ENCODE assay signal across 22 cellular contexts in the genomic region with DNA sequence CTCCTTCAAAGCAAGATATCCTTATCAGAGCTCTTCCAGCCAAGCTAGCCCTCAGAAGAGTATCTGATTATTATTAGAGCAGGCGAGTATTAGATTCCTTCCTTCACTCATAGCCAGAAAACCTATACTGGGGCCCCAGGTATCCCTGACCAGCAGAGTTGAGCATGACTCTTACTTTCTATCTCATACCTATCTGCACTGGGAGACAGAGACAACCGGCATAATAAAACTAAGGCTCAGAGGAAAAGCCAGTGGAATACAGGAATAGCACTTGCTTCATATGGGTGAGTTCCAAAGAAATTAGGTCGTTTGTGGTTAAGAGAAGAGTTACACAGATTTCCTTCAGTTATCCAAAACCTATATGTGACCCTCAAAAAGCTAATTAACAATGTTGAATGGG. TPM values are rescaled to one million over a fixed set of nuclear protein-coding genes. Genes with fewer than 3 reads are reported as not detected.
DNase-seq lines count a peak whose midpoint lies in the region; ATAC-seq, FAIRE-seq and TF ChIP-seq lines count a peak whose summit lies in the region.
"Had no signal": no experiment of that assay in that cellular context is flagged by ENCODE, and none has a peak within 500 bp of the region (broad histone marks: within the 10 kb centered on the region; RNA-seq: fewer than 3 reads in every experiment).

No MANE protein-coding gene starts in this region.

- no peak for TF ChIP-seq EP300 in tibial nerve (IDR thresholded peaks at IDR 0.05)

- no peak for FAIRE-seq in astrocyte (lab: Jason Lieb, UNC)
- FAIRE-seq: A549, D721Med, G401.6, GM12891, GM19239 had no signal

- POLR2A ChIA-PET in IMR-90 (lab: Charles Lee; ENCODE audit: unreplicated experiment): no interaction called here
- POLR2A ChIA-PET in CD8-positive, alpha-beta T cell (lab: Charles Lee): no interaction called here

- H3K4me2 ChIP-seq in IMR-90 (ENCODE audit: low read depth, low read length) (no peak overlapping the region), astrocyte (ENCODE audit: low read length) (no peak overlapping the region), mesenchymal stem cell (ENCODE audit: low read length, poor library complexity, severe bottlenecking) (no peak overlapping the region)
- H3K4me2 ChIP-seq: A549, BLaER1 had no signal

- H3K4me1 ChIP-seq in IMR-90 (ENCODE audit: control insufficient read depth, insufficient read depth, low read length) (peaks cover 9% of the 10 kb centered on the region), astrocyte (ENCODE audit: insufficient read depth, low read length) (no peaks in the 10 kb centered on the region), mesenchymal stem cell (ENCODE audit: control insufficient read depth, insufficient read depth, low read depth, low read length) (no peaks in the 10 kb centered on the region), tibial nerve (no peaks in the 10 kb centered on the region)
- no peaks in the 10 kb centered on the region for H3K4me1 ChIP-seq in CD8-positive, alpha-beta T cell (ENCODE audit: insufficient read depth, low read length)
- H3K4me1 ChIP-seq: A549, Caco-2 had no signal

- H2BK5ac ChIP-seq in IMR-90 (ENCODE audit: low read depth, low read length, poor library complexity, severe bottlenecking): no peak overlapping the region
- no peak overlapping the region for H2BK5ac ChIP-seq in mesenchymal stem cell (ENCODE audit: low read depth, low read length, poor library complexity, severe bottlenecking)

- in situ Hi-C loops in IMR-90 (cut with MboI; ENCODE audit: low sequenced_read_pairs): no loop called here

- H3K4me1 Mint-ChIP-seq in astrocyte (ENCODE audit: low read depth, unreplicated experiment): peaks cover 10% of the 10 kb centered on the region
- H3K4me1 Mint-ChIP-seq in CD8-positive, alpha-beta T cell (ENCODE audit: low read depth): no peaks in the 10 kb centered on the region
- H3K4me1 Mint-ChIP-seq: CD14-positive monocyte; CD4-positive, alpha-beta memory T cell; CD4-positive, CD25-positive, alpha-beta regulatory T cell had no signal

- H4K20me1 ChIP-seq in IMR-90 (ENCODE audit: insufficient read depth, low read length) (no peaks in the 10 kb centered on the region), astrocyte (ENCODE audit: insufficient read depth, low read length) (no peaks in the 10 kb centered on the region)
- H4K20me1 ChIP-seq: BLaER1 had no signal

- no peak overlapping the region for H3K4me3 Mint-ChIP-seq in astrocyte (ENCODE audit: unreplicated experiment)
- no peak overlapping the region for H3K4me3 Mint-ChIP-seq in CD8-positive, alpha-beta T cell
- H3K4me3 Mint-ChIP-seq: CD14-positive monocyte; CD4-positive, alpha-beta memory T cell; CD4-positive, CD25-positive, alpha-beta regulatory T cell had no signal

- H3K9me3 Mint-ChIP-seq in astrocyte (ENCODE audit: unreplicated experiment): no peaks in the 10 kb centered on the region
- H3K9me3 Mint-ChIP-seq in CD8-positive, alpha-beta T cell: no peaks in the 10 kb centered on the region
- H3K9me3 Mint-ChIP-seq: CD14-positive monocyte had no signal

- no peak for ATAC-seq in IMR-90 (ENCODE audit: low read depth)
- no peak for ATAC-seq in CD8-positive, alpha-beta T cell
- ATAC-seq: A549 had no signal

- H2AFZ ChIP-seq in IMR-90 (replicated peaks; ENCODE audit: low read length, poor library complexity): no peak overlapping the region
- no peak overlapping the region for H2AFZ ChIP-seq in astrocyte (ENCODE audit: low read depth, low read length)
- H2AFZ ChIP-seq in mesenchymal stem cell (ENCODE audit: low read depth, low read length): no peak overlapping the region

- H3K4ac ChIP-seq in IMR-90 (ENCODE audit: low read depth, low read length) (no peak overlapping the region), mesenchymal stem cell (ENCODE audit: low read depth in 1 of 2, low read length in 2 of 2) (no peak overlapping the region)

- H4K91ac ChIP-seq in IMR-90 (ENCODE audit: insufficient read depth, low read depth, low read length) (no peak overlapping the region), mesenchymal stem cell (ENCODE audit: low read length) (no peak overlapping the region)

- H3K79me2 ChIP-seq in astrocyte (ENCODE audit: insufficient read depth, low read length): no peaks in the 10 kb centered on the region

- H3K9me1 ChIP-seq in IMR-90 (ENCODE audit: insufficient read depth, low read length): no peaks in the 10 kb centered on the region

- no peak for TF ChIP-seq CTCF in IMR-90 (conservative IDR thresholded peaks at IDR 0.05; ENCODE audit: low read depth, low read length)
- TF ChIP-seq CTCF in astrocyte (IDR thresholded peaks at IDR 0.05; ENCODE audit: insufficient read depth, low read depth, low read length): no peak
- TF ChIP-seq CTCF in tibial nerve (IDR thresholded peaks at IDR 0.05): no peak
- no peak for TF ChIP-seq CTCF in CD8-positive, alpha-beta T cell (IDR thresholded peaks at IDR 0.05)

- H3K4me3 ChIP-seq in IMR-90 (ENCODE audit: insufficient read depth, low read depth, low read length): no peak overlapping the region
- H3K4me3 ChIP-seq in astrocyte (ENCODE audit: insufficient read depth, low read depth, low read length): no peak overlapping the region
- no peak overlapping the region for H3K4me3 ChIP-seq in mesenchymal stem cell (ENCODE audit: insufficient read depth in 1 of 2, low read depth in 1 of 2, low read length in 2 of 2)
- no peak overlapping the region for H3K4me3 ChIP-seq in tibial nerve
- no peak overlapping the region for H3K4me3 ChIP-seq in CD8-positive, alpha-beta T cell (ENCODE audit: low read depth, low read length)
- H3K4me3 ChIP-seq: A549, BLaER1 had no signal

- no peak overlapping the region for H2BK15ac ChIP-seq in IMR-90 (ENCODE audit: low read depth, low read length)
- no peak overlapping the region for H2BK15ac ChIP-seq in mesenchymal stem cell (ENCODE audit: low read depth, poor library complexity, severe bottlenecking)

- CTCF ChIA-PET in IMR-90 (lab: Yijun Ruan, JAX): no interaction called here
- CTCF ChIA-PET in CD8-positive, alpha-beta T cell (lab: Charles Lee): no interaction called here

- H2AK9ac ChIP-seq in IMR-90 (replicated peaks; ENCODE audit: low read depth, low read length, poor library complexity): no peak overlapping the region

- no peak overlapping the region for H3K9ac ChIP-seq in IMR-90 (ENCODE audit: low read depth, low read length)
- H3K9ac ChIP-seq in astrocyte (ENCODE audit: low read length): no peak overlapping the region
- no peak overlapping the region for H3K9ac ChIP-seq in mesenchymal stem cell (ENCODE audit: low read length)
- H3K9ac ChIP-seq: BLaER1 had no signal

- H3K14ac ChIP-seq in IMR-90 (replicated peaks; ENCODE audit: low read depth, low read length) (no peak overlapping the region), mesenchymal stem cell (ENCODE audit: low read length in 2 of 2) (no peak overlapping the region)

- peak overlapping the region; percentile 32; the same call in 1 of the 2 replicates for H4K5ac ChIP-seq in IMR-90 (ENCODE audit: low read depth, low read length)

- H3K27me3 Mint-ChIP-seq in astrocyte (ENCODE audit: low read depth, unreplicated experiment): peaks cover 3% of the 10 kb centered on the region
- H3K27me3 Mint-ChIP-seq in CD8-positive, alpha-beta T cell (ENCODE audit: low read depth): peaks cover 4% of the 10 kb centered on the region
- H3K27me3 Mint-ChIP-seq: CD4-positive, alpha-beta memory T cell; CD4-positive, CD25-positive, alpha-beta regulatory T cell had no signal

- no peak overlapping the region for H3K23ac ChIP-seq in IMR-90 (ENCODE audit: low read depth, low read length)
- H3K23ac ChIP-seq in mesenchymal stem cell (ENCODE audit: low read length in 2 of 2): no peak overlapping the region

- dilution Hi-C loops in IMR-90 (cut with HindIII; ENCODE audit: low sequenced_read_pairs, unreplicated experiment): no loop called here

- H3K9me3 ChIP-seq in IMR-90 (ENCODE audit: control insufficient read depth, insufficient read depth, low read length): no peaks in the 10 kb centered on the region
- H3K9me3 ChIP-seq in astrocyte (ENCODE audit: insufficient read depth, low read depth, low read length): no peaks in the 10 kb centered on the region
- H3K9me3 ChIP-seq in mesenchymal stem cell (ENCODE audit: control insufficient read depth, low read length): no peaks in the 10 kb centered on the region
- H3K9me3 ChIP-seq in tibial nerve: no peaks in the 10 kb centered on the region
- H3K9me3 ChIP-seq in CD8-positive, alpha-beta T cell (ENCODE audit: low read length): no peaks in the 10 kb centered on the region
- H3K9me3 ChIP-seq: A549, BE2C, BLaER1, Caco-2 had no signal

- no peak overlapping the region for H3K56ac ChIP-seq in IMR-90 (ENCODE audit: extremely low read depth, insufficient read depth, low read length)

- no peak overlapping the region for H2AK5ac ChIP-seq in IMR-90 (ENCODE audit: low read depth, low read length)
- H2AK5ac ChIP-seq in mesenchymal stem cell (ENCODE audit: low read length, severe bottlenecking): no peak overlapping the region

- no peaks in the 10 kb centered on the region for H3K36me3 ChIP-seq in IMR-90 (ENCODE audit: control insufficient read depth, insufficient read depth, low read length)
- H3K36me3 ChIP-seq in astrocyte (ENCODE audit: insufficient read depth, low read length): no peaks in the 10 kb centered on the region
- no peaks in the 10 kb centered on the region for H3K36me3 ChIP-seq in mesenchymal stem cell (ENCODE audit: control insufficient read depth in 1 of 2, insufficient read depth in 2 of 2, low read depth in 1 of 2, low read length in 2 of 2)
- no peaks in the 10 kb centered on the region for H3K36me3 ChIP-seq in tibial nerve
- H3K36me3 ChIP-seq in CD8-positive, alpha-beta T cell (ENCODE audit: insufficient read depth, low read length): no peaks in the 10 kb centered on the region
- H3K36me3 ChIP-seq: BE2C, BLaER1 had no signal

- intact Hi-C loops in IMR-90 (cut with micrococcal nuclease): loop anchor here (5.0 kb wide), 1 partner anchor 51 kb away; no protein-coding TSS in a partner anchor
- intact Hi-C loops in CD8-positive, alpha-beta T cell (cut with DNase I, micrococcal nuclease): no loop called here

- H3K27me3 ChIP-seq in IMR-90 (ENCODE audit: control insufficient read depth, insufficient read depth, low read length) (no peaks in the 10 kb centered on the region), astrocyte (ENCODE audit: insufficient read depth, low read length) (no peaks in the 10 kb centered on the region), mesenchymal stem cell (ENCODE audit: control insufficient read depth in 1 of 2, insufficient read depth in 1 of 2, low read length in 2 of 2) (no peaks in the 10 kb centered on the region), tibial nerve (no peaks in the 10 kb centered on the region)
- H3K27me3 ChIP-seq in CD8-positive, alpha-beta T cell (ENCODE audit: insufficient read depth, low read length): no peaks in the 10 kb centered on the region
- H3K27me3 ChIP-seq: BE2C, BLaER1 had no signal

- BruUV-seq in IMR-90 (replicated peaks; lab: Mats Ljungman, UMichigan): no TSS peak

- WGBS in IMR-90 (ENCODE audit: extremely low coverage in 2 of 2, insufficient read length in 1 of 2), 2 experiments: no CpG with 5 or more reads among the region's 3 CpGs
- 83% methylated on average over 3 of the region's 3 CpGs for WGBS in mesenchymal stem cell
- 68 to 74% methylated on average over 3 of the region's 3 CpGs for WGBS in tibial nerve, 2 donors

- DNase-seq in IMR-90 (peak; percentile 31), astrocyte (ENCODE audit: low read depth) (peak; percentile 12), mesenchymal stem cell (peak; percentile 29), tibial nerve (ENCODE audit: low spot score in 2 of 2) (no peak), NCI-H748 treated with DMSO at 0.1 percent for 48 hours (lab: John Stamatoyannopoulos, UW) (no peak)
- DNase-seq in CD8-positive, alpha-beta T cell: no peak
- DNase-seq: BE2C; C1 segment of cervical spinal cord; Caco-2; Calu3; CD4-positive, alpha-beta memory T cell; CD4-positive, CD25-positive, alpha-beta regulatory T cell; DMS79 treated with DMSO at 0.1 percent for 48 hours; GF-D8 had no signal

- no peak overlapping the region for H2BK12ac ChIP-seq in mesenchymal stem cell (ENCODE audit: low read length in 2 of 2)

- H3K27ac ChIP-seq in IMR-90 (ENCODE audit: insufficient read depth, low read length) (no peak overlapping the region), astrocyte (ENCODE audit: low read depth, low read length) (no peak overlapping the region), mesenchymal stem cell (ENCODE audit: low read length, poor library complexity, severe bottlenecking) (no peak overlapping the region), tibial nerve (no peak overlapping the region)
- H3K27ac ChIP-seq in CD8-positive, alpha-beta T cell (ENCODE audit: low read depth, low read length): no peak overlapping the region
- H3K27ac ChIP-seq: 22Rv1, A549, BLaER1 had no signal

- H4K8ac ChIP-seq in IMR-90 (ENCODE audit: low read depth in 2 of 2, low read length in 2 of 2): no peak overlapping the region
- no peak overlapping the region for H4K8ac ChIP-seq in mesenchymal stem cell (ENCODE audit: low read length)

- H3K18ac ChIP-seq in IMR-90 (ENCODE audit: low read depth, low read length) (no peak overlapping the region; the same call in 1 of the 2 replicates), mesenchymal stem cell (ENCODE audit: low read depth in 1 of 2, low read length in 2 of 2) (no peak overlapping the region)

- no peaks in the 10 kb centered on the region for H3K36me3 Mint-ChIP-seq in astrocyte (ENCODE audit: low read depth, unreplicated experiment)
- H3K36me3 Mint-ChIP-seq in CD8-positive, alpha-beta T cell: no peaks in the 10 kb centered on the region
- H3K36me3 Mint-ChIP-seq: CD14-positive monocyte; CD4-positive, alpha-beta memory T cell; CD4-positive, CD25-positive, alpha-beta regulatory T cell had no signal

- H2BK120ac ChIP-seq in IMR-90 (ENCODE audit: low read depth, low read length) (no peak overlapping the region), mesenchymal stem cell (ENCODE audit: low read depth, low read length) (no peak overlapping the region)

- H3K79me1 ChIP-seq in IMR-90 (ENCODE audit: low read depth in 1 of 2, low read length in 2 of 2) (no peaks in the 10 kb centered on the region), mesenchymal stem cell (replicated peaks; ENCODE audit: low read length, poor library complexity, severe bottlenecking) (no peaks in the 10 kb centered on the region)

- no peak for TF ChIP-seq RAD21 in IMR-90 (IDR thresholded peaks at IDR 0.05; ENCODE audit: low read length)

- TF ChIP-seq POLR2A in IMR-90 (IDR thresholded peaks at IDR 0.05; ENCODE audit: low read depth, low read length) (no peak), tibial nerve (IDR thresholded peaks at IDR 0.05) (no peak)

- no peak overlapping the region for H2BK20ac ChIP-seq in IMR-90 (ENCODE audit: low read depth, low read length)

- H3K27ac Mint-ChIP-seq in astrocyte (ENCODE audit: unreplicated experiment): no peak overlapping the region
- no peak overlapping the region for H3K27ac Mint-ChIP-seq in CD8-positive, alpha-beta T cell
- H3K27ac Mint-ChIP-seq: CD14-positive monocyte; CD4-positive, alpha-beta memory T cell; CD4-positive, CD25-positive, alpha-beta regulatory T cell had no signal

RNA-seq across cellular contexts. Expression of a gene that starts 41.8 kb away (rescaled TPM):
- total RNA-seq in IMR-90 (2012; rRNA removed) (not detected in 2 replicates), astrocyte (not detected in 2 replicates), tibial nerve (not detected)
- not detected in 2 replicates for polyA plus RNA-seq in IMR-90 (2012; rRNA removed)
- polyA plus RNA-seq in IMR-90 (2012; cell fraction: cytosol; rRNA removed): not detected in 2 replicates
- not detected in 2 replicates for polyA plus RNA-seq in IMR-90 (2012; cell fraction: nucleus; rRNA removed; ENCODE audit: low replicate concordance)
- not detected for polyA plus RNA-seq in mesenchymal stem cell (2013, experiment 1 of 2)
- polyA plus RNA-seq in mesenchymal stem cell (2013, experiment 2 of 2): not detected
- total RNA-seq in CD8-positive, alpha-beta T cell: not detected
- total RNA-seq: Caco-2; Calu3; CD4-positive, alpha-beta memory T cell; CD4-positive, CD25-positive, alpha-beta regulatory T cell had no signal
- polyA plus RNA-seq: A549; CD14-positive monocyte; CD4-positive, alpha-beta memory T cell; CD4-positive, CD25-positive, alpha-beta regulatory T cell had no signal

RNA-seq across cellular contexts. Expression of a gene that starts 42.6 kb away (rescaled TPM):
- total RNA-seq in IMR-90 (2012; rRNA removed): 1.7 and 1.8 TPM in 2 replicates
- polyA plus RNA-seq in IMR-90 (2012; rRNA removed): 1.1 and 1.6 TPM in 2 replicates
- polyA plus RNA-seq in IMR-90 (2012; cell fraction: cytosol; rRNA removed): 0.05 and 0.19 TPM in 2 replicates
- 0.32 and 0.69 TPM in 2 replicates for polyA plus RNA-seq in IMR-90 (2012; cell fraction: nucleus; rRNA removed; ENCODE audit: low replicate concordance)
- total RNA-seq in astrocyte: not detected in 2 replicates
- 0.06 TPM for polyA plus RNA-seq in mesenchymal stem cell (2013, experiment 1 of 2)
- polyA plus RNA-seq in mesenchymal stem cell (2013, experiment 2 of 2): 0.11 TPM
- total RNA-seq in tibial nerve: under 1 TPM in 2 of 4 donors, not detected in 2; under 0.01 TPM
- total RNA-seq in CD8-positive, alpha-beta T cell: not detected
- total RNA-seq: Calu3; CD4-positive, alpha-beta memory T cell; CD4-positive, CD25-positive, alpha-beta regulatory T cell had no signal
- polyA plus RNA-seq: A549; CD14-positive monocyte; CD4-positive, alpha-beta memory T cell; CD4-positive, CD25-positive, alpha-beta regulatory T cell had no signal

Comparison
In these comparisons a context has a peak if more than half of its experiments do, and no peak if none do; other contexts are left out.
1. DNase-seq: peak in IMR-90 (single experiment), astrocyte (single experiment) and mesenchymal stem cell (single experiment); none in tibial nerve (0 of 2), NCI-H748 treated with DMSO at 0.1 percent for 48 hours (single experiment) and CD8-positive, alpha-beta T cell (0 of 7).